In the genomic region with DNA sequence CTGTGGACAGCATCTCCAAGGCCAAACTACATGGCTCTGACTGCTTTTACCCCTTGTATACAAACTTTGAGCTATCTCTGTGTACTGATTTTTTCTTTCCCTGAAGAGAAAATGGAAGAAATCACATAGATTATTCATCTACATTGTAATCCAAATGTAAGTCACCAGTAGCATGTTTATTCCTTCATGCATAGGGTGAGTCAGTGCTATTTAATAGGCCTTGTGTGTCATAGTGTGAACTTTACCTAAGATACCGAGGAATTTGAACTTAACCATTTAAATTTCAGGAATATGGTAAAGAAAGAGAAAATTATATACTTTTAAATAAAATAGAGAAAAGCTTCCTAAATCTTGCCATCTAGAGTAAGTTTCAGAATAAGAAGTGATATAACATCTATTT, we compare ENCODE assay signal across 2 cellular contexts.
TF ChIP-seq lines count a peak whose summit lies in the region.

No MANE protein-coding gene starts in this region.

TF ChIP-seq in IMR-90, 13 proteins besides CTCF, POLR2A, EP300 and RAD21:
- no peak for TF ChIP-seq CEBPB (IDR thresholded peaks at IDR 0.05; ENCODE audit: low read depth, low read length)
- TF ChIP-seq MXI1 (IDR thresholded peaks at IDR 0.05; ENCODE audit: borderline replicate concordance, low read depth, low read length), result no peak
- no peak for TF ChIP-seq BHLHE40 (IDR thresholded peaks at IDR 0.05; ENCODE audit: low read depth, low read length)
- TF ChIP-seq RFX5 (IDR thresholded peaks at IDR 0.05; ENCODE audit: low read depth, low read length), result no peak
- TF ChIP-seq CHD1 (IDR thresholded peaks at IDR 0.05; ENCODE audit: low read depth, low read length), result no peak
- TF ChIP-seq MAFK (IDR thresholded peaks at IDR 0.05; ENCODE audit: low read depth, low read length), result no peak
- TF ChIP-seq MAZ (IDR thresholded peaks at IDR 0.05; ENCODE audit: borderline replicate concordance, low read depth, low read length), result no peak
- TF ChIP-seq NFE2L2 (IDR thresholded peaks at IDR 0.05; ENCODE audit: low read depth, low read length), result no peak
- TF ChIP-seq SMC3 (IDR thresholded peaks at IDR 0.05; ENCODE audit: low read depth, low read length), result no peak
- TF ChIP-seq FOS (IDR thresholded peaks at IDR 0.05; ENCODE audit: low read depth, low read length), result no peak
- no peak for TF ChIP-seq RCOR1 (IDR thresholded peaks at IDR 0.05; ENCODE audit: insufficient replicate concordance, low read length)
- TF ChIP-seq, protein P1, sequence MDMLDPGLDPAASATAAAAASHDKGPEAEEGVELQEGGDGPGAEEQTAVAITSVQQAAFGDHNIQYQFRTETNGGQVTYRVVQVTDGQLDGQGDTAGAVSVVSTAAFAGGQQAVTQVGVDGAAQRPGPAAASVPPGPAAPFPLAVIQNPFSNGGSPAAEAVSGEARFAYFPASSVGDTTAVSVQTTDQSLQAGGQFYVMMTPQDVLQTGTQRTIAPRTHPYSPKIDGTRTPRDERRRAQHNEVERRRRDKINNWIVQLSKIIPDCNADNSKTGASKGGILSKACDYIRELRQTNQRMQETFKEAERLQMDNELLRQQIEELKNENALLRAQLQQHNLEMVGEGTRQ (IDR thresholded peaks at IDR 0.05; ENCODE audit: low read depth, low read length), result no peak
- TF ChIP-seq, protein P2, sequence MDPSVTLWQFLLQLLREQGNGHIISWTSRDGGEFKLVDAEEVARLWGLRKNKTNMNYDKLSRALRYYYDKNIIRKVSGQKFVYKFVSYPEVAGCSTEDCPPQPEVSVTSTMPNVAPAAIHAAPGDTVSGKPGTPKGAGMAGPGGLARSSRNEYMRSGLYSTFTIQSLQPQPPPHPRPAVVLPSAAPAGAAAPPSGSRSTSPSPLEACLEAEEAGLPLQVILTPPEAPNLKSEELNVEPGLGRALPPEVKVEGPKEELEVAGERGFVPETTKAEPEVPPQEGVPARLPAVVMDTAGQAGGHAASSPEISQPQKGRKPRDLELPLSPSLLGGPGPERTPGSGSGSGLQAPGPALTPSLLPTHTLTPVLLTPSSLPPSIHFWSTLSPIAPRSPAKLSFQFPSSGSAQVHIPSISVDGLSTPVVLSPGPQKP (IDR thresholded peaks at IDR 0.05; ENCODE audit: borderline replicate concordance, low read depth, low read length), result no peak

TF ChIP-seq in SK-N-SH treated with all-trans-retinoic acid at 6 μM for 48 hours, 23 proteins besides CTCF, POLR2A, EP300 and RAD21:
- TF ChIP-seq, protein P3, sequence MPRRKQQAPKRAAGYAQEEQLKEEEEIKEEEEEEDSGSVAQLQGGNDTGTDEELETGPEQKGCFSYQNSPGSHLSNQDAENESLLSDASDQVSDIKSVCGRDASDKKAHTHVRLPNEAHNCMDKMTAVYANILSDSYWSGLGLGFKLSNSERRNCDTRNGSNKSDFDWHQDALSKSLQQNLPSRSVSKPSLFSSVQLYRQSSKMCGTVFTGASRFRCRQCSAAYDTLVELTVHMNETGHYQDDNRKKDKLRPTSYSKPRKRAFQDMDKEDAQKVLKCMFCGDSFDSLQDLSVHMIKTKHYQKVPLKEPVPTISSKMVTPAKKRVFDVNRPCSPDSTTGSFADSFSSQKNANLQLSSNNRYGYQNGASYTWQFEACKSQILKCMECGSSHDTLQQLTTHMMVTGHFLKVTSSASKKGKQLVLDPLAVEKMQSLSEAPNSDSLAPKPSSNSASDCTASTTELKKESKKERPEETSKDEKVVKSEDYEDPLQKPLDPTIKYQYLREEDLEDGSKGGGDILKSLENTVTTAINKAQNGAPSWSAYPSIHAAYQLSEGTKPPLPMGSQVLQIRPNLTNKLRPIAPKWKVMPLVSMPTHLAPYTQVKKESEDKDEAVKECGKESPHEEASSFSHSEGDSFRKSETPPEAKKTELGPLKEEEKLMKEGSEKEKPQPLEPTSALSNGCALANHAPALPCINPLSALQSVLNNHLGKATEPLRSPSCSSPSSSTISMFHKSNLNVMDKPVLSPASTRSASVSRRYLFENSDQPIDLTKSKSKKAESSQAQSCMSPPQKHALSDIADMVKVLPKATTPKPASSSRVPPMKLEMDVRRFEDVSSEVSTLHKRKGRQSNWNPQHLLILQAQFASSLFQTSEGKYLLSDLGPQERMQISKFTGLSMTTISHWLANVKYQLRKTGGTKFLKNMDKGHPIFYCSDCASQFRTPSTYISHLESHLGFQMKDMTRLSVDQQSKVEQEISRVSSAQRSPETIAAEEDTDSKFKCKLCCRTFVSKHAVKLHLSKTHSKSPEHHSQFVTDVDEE (CRISPR knock-in tag; IDR thresholded peaks at IDR 0.05), result no peak
- no peak for TF ChIP-seq ZNF8 (CRISPR knock-in tag; IDR thresholded peaks at IDR 0.05)
- TF ChIP-seq, protein P4, sequence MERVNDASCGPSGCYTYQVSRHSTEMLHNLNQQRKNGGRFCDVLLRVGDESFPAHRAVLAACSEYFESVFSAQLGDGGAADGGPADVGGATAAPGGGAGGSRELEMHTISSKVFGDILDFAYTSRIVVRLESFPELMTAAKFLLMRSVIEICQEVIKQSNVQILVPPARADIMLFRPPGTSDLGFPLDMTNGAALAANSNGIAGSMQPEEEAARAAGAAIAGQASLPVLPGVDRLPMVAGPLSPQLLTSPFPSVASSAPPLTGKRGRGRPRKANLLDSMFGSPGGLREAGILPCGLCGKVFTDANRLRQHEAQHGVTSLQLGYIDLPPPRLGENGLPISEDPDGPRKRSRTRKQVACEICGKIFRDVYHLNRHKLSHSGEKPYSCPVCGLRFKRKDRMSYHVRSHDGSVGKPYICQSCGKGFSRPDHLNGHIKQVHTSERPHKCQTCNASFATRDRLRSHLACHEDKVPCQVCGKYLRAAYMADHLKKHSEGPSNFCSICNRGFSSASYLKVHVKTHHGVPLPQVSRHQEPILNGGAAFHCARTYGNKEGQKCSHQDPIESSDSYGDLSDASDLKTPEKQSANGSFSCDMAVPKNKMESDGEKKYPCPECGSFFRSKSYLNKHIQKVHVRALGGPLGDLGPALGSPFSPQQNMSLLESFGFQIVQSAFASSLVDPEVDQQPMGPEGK (CRISPR knock-in tag; IDR thresholded peaks at IDR 0.05; ENCODE audit: borderline replicate concordance), result no peak
